ENCODE assay signal across 1 cellular context in the genomic region with DNA sequence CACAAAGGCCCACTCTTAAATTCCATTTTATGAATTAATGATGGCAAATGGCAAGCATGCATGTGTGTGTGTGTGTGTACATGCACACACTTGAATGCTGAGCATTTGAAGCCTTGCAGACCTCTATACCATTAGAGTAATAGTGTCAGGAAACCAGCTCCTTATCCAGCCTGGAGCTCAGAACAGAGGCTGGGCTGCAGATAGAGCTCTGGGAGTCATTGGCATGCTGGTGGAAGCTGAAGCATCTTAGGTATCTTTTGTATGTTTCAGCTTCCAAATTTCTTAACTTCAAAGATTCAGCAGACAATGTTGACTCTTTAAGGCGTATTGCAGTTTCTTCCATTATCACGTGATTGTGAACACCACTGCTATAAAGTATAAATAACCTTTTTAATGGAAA.
TF ChIP-seq lines count a peak whose summit lies in the region.

No MANE protein-coding gene starts in this region.

TF ChIP-seq in IMR-90, 13 proteins besides CTCF, POLR2A, EP300 and RAD21 (continued from another document):
- TF ChIP-seq, protein P1, sequence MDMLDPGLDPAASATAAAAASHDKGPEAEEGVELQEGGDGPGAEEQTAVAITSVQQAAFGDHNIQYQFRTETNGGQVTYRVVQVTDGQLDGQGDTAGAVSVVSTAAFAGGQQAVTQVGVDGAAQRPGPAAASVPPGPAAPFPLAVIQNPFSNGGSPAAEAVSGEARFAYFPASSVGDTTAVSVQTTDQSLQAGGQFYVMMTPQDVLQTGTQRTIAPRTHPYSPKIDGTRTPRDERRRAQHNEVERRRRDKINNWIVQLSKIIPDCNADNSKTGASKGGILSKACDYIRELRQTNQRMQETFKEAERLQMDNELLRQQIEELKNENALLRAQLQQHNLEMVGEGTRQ (IDR thresholded peaks at IDR 0.05; ENCODE audit: low read depth, low read length) = no peak
- no peak for TF ChIP-seq MAFK (IDR thresholded peaks at IDR 0.05; ENCODE audit: low read depth, low read length)
- no peak for TF ChIP-seq SMC3 (IDR thresholded peaks at IDR 0.05; ENCODE audit: low read depth, low read length)
- no peak for TF ChIP-seq FOS (IDR thresholded peaks at IDR 0.05; ENCODE audit: low read depth, low read length)
- TF ChIP-seq NFE2L2 (IDR thresholded peaks at IDR 0.05; ENCODE audit: low read depth, low read length) = no peak
- TF ChIP-seq RFX5 (IDR thresholded peaks at IDR 0.05; ENCODE audit: low read depth, low read length) = no peak
- TF ChIP-seq, protein P2, sequence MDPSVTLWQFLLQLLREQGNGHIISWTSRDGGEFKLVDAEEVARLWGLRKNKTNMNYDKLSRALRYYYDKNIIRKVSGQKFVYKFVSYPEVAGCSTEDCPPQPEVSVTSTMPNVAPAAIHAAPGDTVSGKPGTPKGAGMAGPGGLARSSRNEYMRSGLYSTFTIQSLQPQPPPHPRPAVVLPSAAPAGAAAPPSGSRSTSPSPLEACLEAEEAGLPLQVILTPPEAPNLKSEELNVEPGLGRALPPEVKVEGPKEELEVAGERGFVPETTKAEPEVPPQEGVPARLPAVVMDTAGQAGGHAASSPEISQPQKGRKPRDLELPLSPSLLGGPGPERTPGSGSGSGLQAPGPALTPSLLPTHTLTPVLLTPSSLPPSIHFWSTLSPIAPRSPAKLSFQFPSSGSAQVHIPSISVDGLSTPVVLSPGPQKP (IDR thresholded peaks at IDR 0.05; ENCODE audit: borderline replicate concordance, low read depth, low read length) = no peak
TF ChIP-seq in IMR-90: peak in this region for 0.
